ENCODE assay signal across 8 cellular contexts in genomic region chr17:7136266-7136877, GRCh38. TPM values are rescaled to one million over a fixed set of nuclear protein-coding genes. Genes with fewer than 3 reads are reported as not detected.
DNase-seq lines count a peak whose midpoint lies in the region; ATAC-seq, FAIRE-seq and TF ChIP-seq lines count a peak whose summit lies in the region.

No MANE protein-coding gene starts in this region.

- H3K9me3 Mint-ChIP-seq in CD4-positive, CD25-positive, alpha-beta regulatory T cell: no peaks in the 10 kb centered on the region

- H3K36me3 ChIP-seq in CD4-positive, CD25-positive, alpha-beta regulatory T cell (ENCODE audit: control insufficient read depth, insufficient read depth, low read length): no peaks in the 10 kb centered on the region
- no peaks in the 10 kb centered on the region for H3K36me3 ChIP-seq in testis (ENCODE audit: low read depth, missing control alignments)

- H3K27ac ChIP-seq in CD4-positive, CD25-positive, alpha-beta regulatory T cell (ENCODE audit: insufficient read depth, low read length, poor library complexity, severe bottlenecking): no peak overlapping the region
- no peak overlapping the region for H3K27ac ChIP-seq in testis

- peak; percentile 91 for TF ChIP-seq CTCF in fibroblast of the aortic adventitia (IDR thresholded peaks at IDR 0.05; ENCODE audit: insufficient read depth, low read length)
- peak in 2 of 3 donors; percentile 16 to 78 for TF ChIP-seq CTCF in omental fat pad (IDR thresholded peaks at IDR 0.05)
- peak; percentile 90 to 96 (median 95) for TF ChIP-seq CTCF in testis (IDR thresholded peaks at IDR 0.05)

- H3K4me1 Mint-ChIP-seq in CD4-positive, CD25-positive, alpha-beta regulatory T cell: peaks cover 5 to 22% (median 9%) of the 10 kb centered on the region in 4 donors

- no peak for ATAC-seq in CD4-positive, CD25-positive, alpha-beta regulatory T cell (ENCODE audit: low read depth in 2 of 2)
- ATAC-seq in omental fat pad (ENCODE audit: low FRiP score): no peak
- ATAC-seq in HG02623 (IDR thresholded peaks at IDR 0.05; ENCODE audit: unreplicated experiment): no peak

- H3K4me1 ChIP-seq in CD4-positive, CD25-positive, alpha-beta regulatory T cell (ENCODE audit: control insufficient read depth, insufficient read depth, low read length, poor library complexity, severe bottlenecking): peaks cover 9% of the 10 kb centered on the region
- H3K4me1 ChIP-seq in testis: no peaks in the 10 kb centered on the region

- H3K27ac Mint-ChIP-seq in CD4-positive, CD25-positive, alpha-beta regulatory T cell: no peak overlapping the region

- DNase-seq in CD4-positive, CD25-positive, alpha-beta regulatory T cell: peak; percentile 63 to 81 (median 68)
- DNase-seq in HT1080 (ENCODE audit: low read depth) (peak; percentile 63), RCC 7860 (ENCODE audit: low spot score) (peak; percentile 18), activated T-helper 1 cell treated with Interleukin-2 at 50 U/mL for 16 hours (ENCODE audit: low read depth) (peak; percentile 59), fibroblast of the aortic adventitia (ENCODE audit: low read depth) (peak; percentile 81), omental fat pad (ENCODE audit: low spot score) (peak; percentile 94), testis (peak; percentile 89)

- 27 to 28% methylated on average over 9 of the region's 9 CpGs for WGBS in testis, 2 donors

- H3K9me3 ChIP-seq in CD4-positive, CD25-positive, alpha-beta regulatory T cell (ENCODE audit: control insufficient read depth in 2 of 2, low read length in 2 of 2): no peaks in the 10 kb centered on the region
- no peaks in the 10 kb centered on the region for H3K9me3 ChIP-seq in testis

- peaks cover 16% of the 10 kb centered on the region for H3K27me3 Mint-ChIP-seq in CD4-positive, CD25-positive, alpha-beta regulatory T cell

- no peak overlapping the region for H3K4me3 ChIP-seq in CD4-positive, CD25-positive, alpha-beta regulatory T cell (ENCODE audit: low read depth, low read length)
- H3K4me3 ChIP-seq in fibroblast of the aortic adventitia (ENCODE audit: low read depth, low read length) (no peak overlapping the region), testis (no peak overlapping the region)

- no peak for TF ChIP-seq POLR2A in testis (IDR thresholded peaks at IDR 0.05)

- no peaks in the 10 kb centered on the region for H3K36me3 Mint-ChIP-seq in CD4-positive, CD25-positive, alpha-beta regulatory T cell

- peak; percentile 22 for FAIRE-seq in RCC 7860 (lab: Jason Lieb, UNC)

- intact Hi-C loops in testis (cut with DNase I; ENCODE audit: low total_unique reads): loop anchor here (2.0 kb wide), 1 partner anchor 84 kb away; no protein-coding TSS in a partner anchor

- peaks cover 2% of the 10 kb centered on the region for H3K27me3 ChIP-seq in CD4-positive, CD25-positive, alpha-beta regulatory T cell (ENCODE audit: control insufficient read depth, insufficient read depth, low read length)
- H3K27me3 ChIP-seq in testis: no peaks in the 10 kb centered on the region

- no peak overlapping the region for H3K4me3 Mint-ChIP-seq in CD4-positive, CD25-positive, alpha-beta regulatory T cell

RNA-seq across cellular contexts. Expression of gene ASGR2, which starts 21.8 kb away (rescaled TPM):
- total RNA-seq in CD4-positive, CD25-positive, alpha-beta regulatory T cell: not detected
- polyA plus RNA-seq in CD4-positive, CD25-positive, alpha-beta regulatory T cell: not detected
- total RNA-seq in HT1080 (2014; rRNA removed; shearing (Covaris generic)): not detected in 2 replicates
- polyA plus RNA-seq in HT1080 (2015; cell fraction: cytosol; rRNA removed): not detected in 2 replicates
- polyA plus RNA-seq in HT1080 (2015; cell fraction: nucleus; rRNA removed): not detected in 2 replicates
- total RNA-seq in fibroblast of the aortic adventitia (ENCODE audit: low replicate concordance): not detected in 2 replicates
- 1 to 10 TPM in 2 of 4 donors, under 1 TPM in 1, not detected in 1; 0.84 to 3.1 (median 1.6) TPM for total RNA-seq in omental fat pad
- 1 to 10 TPM in 1 of 2 donors, under 1 TPM in 1; 0.47 to 1.1 TPM for total RNA-seq in testis
- 2.6 TPM for polyA plus RNA-seq in testis (ENCODE audit: insufficient read depth, low read depth, low replicate concordance)

RNA-seq across cellular contexts. Expression of gene ASGR1, which starts 42.8 kb away (rescaled TPM):
- not detected for total RNA-seq in CD4-positive, CD25-positive, alpha-beta regulatory T cell
- under 1 TPM in 1 of 4 donors, not detected in 3; 0.24 TPM for polyA plus RNA-seq in CD4-positive, CD25-positive, alpha-beta regulatory T cell
- total RNA-seq in HT1080 (2014; rRNA removed; shearing (Covaris generic)): 2.8 and 4.0 TPM in 2 replicates
- polyA plus RNA-seq in HT1080 (2015; cell fraction: cytosol; rRNA removed): 0.43 and 0.44 TPM in 2 replicates
- polyA plus RNA-seq in HT1080 (2015; cell fraction: nucleus; rRNA removed): 1.1 and 2.8 TPM in 2 replicates
- total RNA-seq in fibroblast of the aortic adventitia (ENCODE audit: low replicate concordance) (0.09 and 2.8 TPM in 2 replicates), omental fat pad (1 to 10 TPM in 3 of 4 donors, under 1 TPM in 1; 0.56 to 2.5 (median 1.4) TPM), testis (10 to 100 TPM; 11.5 to 19.1 TPM)
- 21.3 TPM for polyA plus RNA-seq in testis (ENCODE audit: insufficient read depth, low read depth, low replicate concordance)

RNA-seq across cellular contexts. Expression of gene CLEC10A, which starts 56.3 kb away (rescaled TPM):
- total RNA-seq in CD4-positive, CD25-positive, alpha-beta regulatory T cell: not detected
- not detected for polyA plus RNA-seq in CD4-positive, CD25-positive, alpha-beta regulatory T cell
- not detected in 2 replicates for total RNA-seq in HT1080 (2014; rRNA removed; shearing (Covaris generic))
- not detected in 2 replicates for polyA plus RNA-seq in HT1080 (2015; cell fraction: cytosol; rRNA removed)
- polyA plus RNA-seq in HT1080 (2015; cell fraction: nucleus; rRNA removed): not detected in 2 replicates
- total RNA-seq in fibroblast of the aortic adventitia (ENCODE audit: low replicate concordance) (not detected in 2 replicates), omental fat pad (10 to 100 TPM in 3 of 4 donors, 1 to 10 TPM in 1; 7.2 to 21.7 (median 15.7) TPM), testis (1 to 10 TPM; 3.5 to 3.8 TPM)
- 11.7 TPM for polyA plus RNA-seq in testis (ENCODE audit: insufficient read depth, low read depth, low replicate concordance)

Comparison
In these comparisons a context has a peak if more than half of its experiments do, and no peak if none do; other contexts are left out.
1. DNase-seq: peak in every context shown above with its lines; median percentile 94 in omental fat pad; 89 in testis; 81 in fibroblast of the aortic adventitia; 68 in CD4-positive, CD25-positive, alpha-beta regulatory T cell; 63 in HT1080; 59 in activated T-helper 1 cell treated with Interleukin-2 at 50 U/mL for 16 hours; 18 in RCC 7860.